1 cellular context compared by ENCODE assay signal in genomic region chr2:144444418-144444817, GRCh38.
TF ChIP-seq lines count a peak whose summit lies in the region.

No MANE protein-coding gene starts in this region.

TF ChIP-seq in WTC11, 78 proteins besides CTCF, POLR2A, EP300 and RAD21 (continued from another document):
- peak; percentile 62; the same call in 1 of the 2 replicates for TF ChIP-seq FOXP4 (CRISPR knock-in tag; IDR thresholded peaks at IDR 0.05)
- TF ChIP-seq NFATC4 (CRISPR knock-in tag; IDR thresholded peaks at IDR 0.05): no peak
- TF ChIP-seq EMX1 (CRISPR knock-in tag; IDR thresholded peaks at IDR 0.05): no peak
- TF ChIP-seq, protein P1, sequence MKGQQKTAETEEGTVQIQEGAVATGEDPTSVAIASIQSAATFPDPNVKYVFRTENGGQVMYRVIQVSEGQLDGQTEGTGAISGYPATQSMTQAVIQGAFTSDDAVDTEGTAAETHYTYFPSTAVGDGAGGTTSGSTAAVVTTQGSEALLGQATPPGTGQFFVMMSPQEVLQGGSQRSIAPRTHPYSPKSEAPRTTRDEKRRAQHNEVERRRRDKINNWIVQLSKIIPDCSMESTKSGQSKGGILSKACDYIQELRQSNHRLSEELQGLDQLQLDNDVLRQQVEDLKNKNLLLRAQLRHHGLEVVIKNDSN (CRISPR knock-in tag; IDR thresholded peaks at IDR 0.05): no peak
- no peak for TF ChIP-seq JUN (CRISPR knock-in tag; IDR thresholded peaks at IDR 0.05)
- TF ChIP-seq, protein P2, sequence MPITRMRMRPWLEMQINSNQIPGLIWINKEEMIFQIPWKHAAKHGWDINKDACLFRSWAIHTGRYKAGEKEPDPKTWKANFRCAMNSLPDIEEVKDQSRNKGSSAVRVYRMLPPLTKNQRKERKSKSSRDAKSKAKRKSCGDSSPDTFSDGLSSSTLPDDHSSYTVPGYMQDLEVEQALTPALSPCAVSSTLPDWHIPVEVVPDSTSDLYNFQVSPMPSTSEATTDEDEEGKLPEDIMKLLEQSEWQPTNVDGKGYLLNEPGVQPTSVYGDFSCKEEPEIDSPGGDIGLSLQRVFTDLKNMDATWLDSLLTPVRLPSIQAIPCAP (CRISPR knock-in tag; IDR thresholded peaks at IDR 0.05): no peak
- TF ChIP-seq CDX4 (CRISPR knock-in tag; IDR thresholded peaks at IDR 0.05; ENCODE audit: borderline replicate concordance): no peak
- no peak for TF ChIP-seq ATF2 (CRISPR knock-in tag; IDR thresholded peaks at IDR 0.05; ENCODE audit: borderline replicate concordance, low read depth)
- TF ChIP-seq IRF2 (CRISPR knock-in tag; IDR thresholded peaks at IDR 0.05; ENCODE audit: borderline replicate concordance, low read depth): no peak
TF ChIP-seq in WTC11: peak in this region for 4.
